In the genomic region with DNA sequence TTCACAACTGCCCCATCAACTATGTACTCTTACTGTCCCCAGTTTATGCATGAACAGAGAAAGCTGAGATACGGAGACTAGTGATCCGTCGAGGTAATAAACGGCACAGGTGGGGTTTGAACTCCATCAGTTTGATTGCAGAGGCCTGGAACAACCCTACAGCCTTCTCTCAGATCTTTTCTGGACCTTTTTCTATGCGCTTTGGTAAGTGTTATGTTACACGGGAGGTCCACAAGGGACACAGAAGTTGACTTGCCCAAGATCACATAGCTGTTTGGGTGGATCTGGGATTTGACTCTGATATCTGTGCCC, we compare ENCODE assay signal across 8 cellular contexts. TPM values are rescaled to one million over a fixed set of nuclear protein-coding genes. Genes with fewer than 3 reads are reported as not detected.
DNase-seq lines count a peak whose midpoint lies in the region; ATAC-seq and TF ChIP-seq lines count a peak whose summit lies in the region.

No MANE protein-coding gene starts in this region.

- 74% methylated on average over 6 of the region's 6 CpGs for WGBS in ectodermal cell, 2 experiments

- H3K27ac ChIP-seq in MM.1S (ENCODE audit: low read length) (peak overlapping the region; percentile 0; the same call in 1 of the 2 replicates), ectodermal cell (ENCODE audit: insufficient read depth, low read depth, low read length, poor library complexity, severe bottlenecking) (no peak overlapping the region)

- H3K27me3 ChIP-seq in MM.1S (replicated peaks; ENCODE audit: insufficient read depth, low read length) (no peaks in the 10 kb centered on the region), ectodermal cell (ENCODE audit: control insufficient read depth, insufficient read depth, low read length, poor library complexity, severe bottlenecking) (peaks cover 6% of the 10 kb centered on the region)

- peaks cover 17% of the 10 kb centered on the region for H3K79me2 ChIP-seq in MM.1S (ENCODE audit: low read length)

- no peaks in the 10 kb centered on the region for H4K20me1 ChIP-seq in MM.1S (ENCODE audit: insufficient read depth, low read length)

- H3K4me3 ChIP-seq in MM.1S (ENCODE audit: low read length) = peak overlapping the region; percentile 45
- peak overlapping the region; percentile 37 for H3K4me3 ChIP-seq in ectodermal cell (ENCODE audit: insufficient read depth, low read depth, low read length)

- H3K27me3 Mint-ChIP-seq in CD14-positive monocyte (ENCODE audit: low read depth in 3 of 3) (peaks cover 6 to 12% (median 9%) of the 10 kb centered on the region in 3 donors), neural crest cell (ENCODE audit: low read depth) (peaks cover 2% of the 10 kb centered on the region)

- no peak for ATAC-seq in HG03457 (IDR thresholded peaks at IDR 0.05; ENCODE audit: unreplicated experiment)
- ATAC-seq in GM18873 (IDR thresholded peaks at IDR 0.05; ENCODE audit: low FRiP score, unreplicated experiment) = no peak
- no peak for ATAC-seq in activated CD4-positive, CD25-positive, alpha-beta regulatory T cell treated with anti-CD3 and anti-CD28 coated beads, Interleukin-2, amount 50 U/mL, for 24 hours

- H3K9me2 ChIP-seq in MM.1S (replicated peaks; ENCODE audit: insufficient read depth, low read length) = no peaks in the 10 kb centered on the region

- H3K36me3 ChIP-seq in MM.1S (replicated peaks; ENCODE audit: insufficient read depth, low read length) = peaks cover 8% of the 10 kb centered on the region; the same call in 1 of the 2 replicates
- no peaks in the 10 kb centered on the region for H3K36me3 ChIP-seq in ectodermal cell (ENCODE audit: control insufficient read depth, insufficient read depth, low read length)

- TF ChIP-seq CTCF in CD14-positive monocyte (IDR thresholded peaks at IDR 0.05) = peak; percentile 29
- TF ChIP-seq CTCF in MM.1S (IDR thresholded peaks at IDR 0.05; ENCODE audit: low read length) = no peak
- no peak for TF ChIP-seq CTCF in neural crest cell (conservative IDR thresholded peaks at IDR 0.05)

- H3K27ac Mint-ChIP-seq in CD14-positive monocyte (peak overlapping the region in 6 of 7 donors; percentile 2 to 68 (median 46)), neural crest cell (ENCODE audit: unreplicated experiment) (no peak overlapping the region)

- peaks cover 5% of the 10 kb centered on the region for H3F3A ChIP-seq in MM.1S (ENCODE audit: insufficient read depth, low read length)

- H3K9ac ChIP-seq in MM.1S (ENCODE audit: low read length) = peak overlapping the region; percentile 6; the same call in 1 of the 2 replicates

- intact Hi-C loops in CD14-positive monocyte (cut with micrococcal nuclease) = loop anchor here (1.0 to 5.0 kb wide), 6 partner anchors 92 to 226 kb away; a partner anchor contains a TSS

- H3K36me3 Mint-ChIP-seq in CD14-positive monocyte = peaks cover 26% of the 10 kb centered on the region in 2 donors
- H3K36me3 Mint-ChIP-seq in neural crest cell (ENCODE audit: low read depth) = peaks cover 1% of the 10 kb centered on the region

- DNase-seq in CD14-positive monocyte (ENCODE audit: low spot score) (no peak), MM.1S (no peak), neural crest cell (ENCODE audit: low read depth, low spot score) (no peak), hepatic stellate cell (ENCODE audit: low spot score) (no peak)

- H3K4me3 Mint-ChIP-seq in CD14-positive monocyte (peak overlapping the region; percentile 59 to 71), neural crest cell (peak overlapping the region; percentile 84)

- H3K4me1 Mint-ChIP-seq in CD14-positive monocyte (peaks cover 21% of the 10 kb centered on the region), neural crest cell (peaks cover 14% of the 10 kb centered on the region)

- H3K4me1 ChIP-seq in MM.1S (ENCODE audit: low read length) = 0 out of 2 replicates have a peak, but pooled peaks cover 4% of the 10 kb centered on the region
- H3K4me1 ChIP-seq in ectodermal cell (ENCODE audit: control insufficient read depth, insufficient read depth, low read length) = peaks cover 5% of the 10 kb centered on the region

- H3K9me3 Mint-ChIP-seq in CD14-positive monocyte (peaks cover 0 to 8% (median 3%) of the 10 kb centered on the region in 7 donors), neural crest cell (no peaks in the 10 kb centered on the region)

- H2AFZ ChIP-seq in MM.1S (ENCODE audit: low read length) = peak overlapping the region; percentile 83

- H3K4me2 ChIP-seq in MM.1S (ENCODE audit: low read depth, low read length) = peak overlapping the region; percentile 57

- no peaks in the 10 kb centered on the region for H3K9me3 ChIP-seq in MM.1S (replicated peaks; ENCODE audit: insufficient read depth, low read length)
- no peaks in the 10 kb centered on the region for H3K9me3 ChIP-seq in ectodermal cell (ENCODE audit: control insufficient read depth, low read length)

RNA-seq across cellular contexts. Expression of a gene that starts 1.1 kb away (rescaled TPM):
- polyA plus RNA-seq in CD14-positive monocyte = 10 to 100 TPM; 51.6 to 60.6 TPM
- 47.8 TPM for polyA plus RNA-seq in ectodermal cell (2013, experiment 1 of 4)
- polyA plus RNA-seq in ectodermal cell (2013, experiment 2 of 4) = 35.3 TPM
- polyA plus RNA-seq in ectodermal cell (2013, experiment 3 of 4) = 33.0 TPM
- polyA plus RNA-seq in ectodermal cell (2013, experiment 4 of 4) = 36.0 TPM
- total RNA-seq in neural crest cell = 36.9 and 39.5 TPM in 2 replicates

RNA-seq across cellular contexts. Expression of a gene that starts 29.4 kb away (rescaled TPM):
- 1 to 10 TPM; 2.4 TPM for polyA plus RNA-seq in CD14-positive monocyte
- 0.65 TPM for polyA plus RNA-seq in ectodermal cell (2013, experiment 1 of 4)
- polyA plus RNA-seq in ectodermal cell (2013, experiment 2 of 4) = 0.57 TPM
- 1.0 TPM for polyA plus RNA-seq in ectodermal cell (2013, experiment 3 of 4)
- 0.45 TPM for polyA plus RNA-seq in ectodermal cell (2013, experiment 4 of 4)
- 0.28 TPM in 1 of 2 replicates, not detected in the other for total RNA-seq in neural crest cell

RNA-seq across cellular contexts. Expression of a gene that starts 45.8 kb away (rescaled TPM):
- not detected for polyA plus RNA-seq in CD14-positive monocyte
- polyA plus RNA-seq in ectodermal cell (2013, experiment 1 of 4) = 19.7 TPM
- polyA plus RNA-seq in ectodermal cell (2013, experiment 2 of 4) = 20.8 TPM
- 19.4 TPM for polyA plus RNA-seq in ectodermal cell (2013, experiment 3 of 4)
- polyA plus RNA-seq in ectodermal cell (2013, experiment 4 of 4) = 25.0 TPM
- 13.4 and 17.5 TPM in 2 replicates for total RNA-seq in neural crest cell

RNA-seq across cellular contexts. Expression of a gene that starts 56.3 kb away (rescaled TPM):
- polyA plus RNA-seq in CD14-positive monocyte = not detected
- polyA plus RNA-seq in ectodermal cell (2013, experiment 1 of 4) = not detected
- polyA plus RNA-seq in ectodermal cell (2013, experiment 2 of 4) = not detected
- polyA plus RNA-seq in ectodermal cell (2013, experiment 3 of 4) = not detected
- polyA plus RNA-seq in ectodermal cell (2013, experiment 4 of 4) = 0.32 TPM
- total RNA-seq in neural crest cell = not detected in 2 replicates
